8 cellular contexts compared by ENCODE assay signal in genomic region chr16:2520097-2520783, GRCh38. TPM values are rescaled to one million over a fixed set of nuclear protein-coding genes. Genes with fewer than 3 reads are reported as not detected.
A peak's percentile ranks its signal among the peaks of the same experiment; 100 is the strongest.
DNase-seq lines count a peak whose midpoint lies in the region; ATAC-seq and TF ChIP-seq lines count a peak whose summit lies in the region.

AMDHD2 (plus strand) TSS chr16:2520371; CDS start chr16:2520459, 88 bp downstream.

- H3K9me2 ChIP-seq in Karpas-422 (replicated peaks; ENCODE audit: insufficient read depth, low read length): no peaks in the 10 kb centered on the region

- H3K36me3 ChIP-seq in A673 (ENCODE audit: insufficient read depth, low read length, poor library complexity, severe bottlenecking) (peaks cover 11% of the 10 kb centered on the region), Karpas-422 (ENCODE audit: insufficient read depth, low read length) (0 out of 2 replicates have a peak, but pooled peaks cover 3% of the 10 kb centered on the region), fibroblast of lung (ENCODE audit: control insufficient read depth, insufficient read depth, low read length) (peaks cover 25% of the 10 kb centered on the region)
- H3K36me3 ChIP-seq in naive thymus-derived CD4-positive, alpha-beta T cell (ENCODE audit: control insufficient read depth in 2 of 3, insufficient read depth in 3 of 3, low read length in 3 of 3): peaks cover 9 to 36% (median 14%) of the 10 kb centered on the region in 3 experiments

- peaks cover 53% of the 10 kb centered on the region for H3K79me2 ChIP-seq in Karpas-422 (ENCODE audit: low read length)
- H3K79me2 ChIP-seq in fibroblast of lung (ENCODE audit: control insufficient read depth, insufficient read depth, low read length): peaks cover 59% of the 10 kb centered on the region

- H3K27ac Mint-ChIP-seq in naive thymus-derived CD4-positive, alpha-beta T cell: peak within 1 kb of the TSS; percentile 85 to 98 (median 96)
- H3K27ac Mint-ChIP-seq in stimulated activated effector memory CD8-positive, alpha-beta T cell treated with anti-CD3 and anti-CD28 coated beads, Interleukin-12 subunit alpha, Interleukin-12 subunit beta, amount 100 ng/mL, for 72 hours: peak within 1 kb of the TSS; percentile 95

- H3K9ac ChIP-seq in Karpas-422 (ENCODE audit: low read length): peak within 1 kb of the TSS; percentile 87
- H3K9ac ChIP-seq in fibroblast of lung (ENCODE audit: insufficient read depth, low read length): peak within 1 kb of the TSS; percentile 79

- peak; percentile 75 for ATAC-seq in naive thymus-derived CD4-positive, alpha-beta T cell
- peak; percentile 81 for ATAC-seq in stimulated activated effector memory CD8-positive, alpha-beta T cell treated with anti-CD3 and anti-CD28 coated beads, Interleukin-12 subunit alpha, Interleukin-12 subunit beta, amount 100 ng/mL, for 72 hours

- H4K20me1 ChIP-seq in Karpas-422 (ENCODE audit: insufficient read depth, low read depth, low read length) (peaks cover 34% of the 10 kb centered on the region), fibroblast of lung (ENCODE audit: control insufficient read depth, extremely low read depth, insufficient read depth, low read length) (peaks cover 2% of the 10 kb centered on the region)

- H3K4me2 ChIP-seq in Karpas-422 (ENCODE audit: low read depth, low read length, poor library complexity, severe bottlenecking) (peak within 1 kb of the TSS; percentile 93), fibroblast of lung (ENCODE audit: extremely low read depth, insufficient read depth, low read length) (peak within 1 kb of the TSS; percentile 52)

- peaks cover 40 to 76% (median 59%) of the 10 kb centered on the region in 7 donors for H3K4me1 Mint-ChIP-seq in naive thymus-derived CD4-positive, alpha-beta T cell
- peaks cover 69% of the 10 kb centered on the region for H3K4me1 Mint-ChIP-seq in stimulated activated effector memory CD8-positive, alpha-beta T cell treated with anti-CD3 and anti-CD28 coated beads, Interleukin-12 subunit alpha, Interleukin-12 subunit beta, amount 100 ng/mL, for 72 hours

- peak; percentile 94 for DNase-seq in A673 (ENCODE audit: low spot score)
- peak; percentile 96 for DNase-seq in Karpas-422
- DNase-seq in RWPE1 (ENCODE audit: low spot score): peak; percentile 84
- DNase-seq in activated T-helper 1 cell treated with anti-CD3 and anti-CD28 coated beads, Interleukin-2, amount 50 U/mL, for 16 hours (ENCODE audit: low read depth in 1 of 2, low spot score in 1 of 2): peak; percentile 77 to 81
- peak; percentile 84 to 92 for DNase-seq in fibroblast of lung (ENCODE audit: low read depth in 2 of 2)
- peak; percentile 81 to 90 (median 89) for DNase-seq in naive thymus-derived CD4-positive, alpha-beta T cell
- DNase-seq in stimulated activated effector memory CD8-positive, alpha-beta T cell treated with anti-CD3 and anti-CD28 coated beads, Interleukin-12 subunit alpha, Interleukin-12 subunit beta, amount 100 ng/mL, for 72 hours (ENCODE audit: low spot score in 2 of 2): peak; percentile 78 to 90

- intact Hi-C loops in A673 (cut with micrococcal nuclease; ENCODE audit: unreplicated experiment): no loop called here
- intact Hi-C loops in naive thymus-derived CD4-positive, alpha-beta T cell (cut with micrococcal nuclease): loop anchor here (1.0 kb wide), 3 partner anchors 12 to 46 kb away; no protein-coding TSS in a partner anchor

- peak within 1 kb of the TSS; percentile 65 for H3K4me3 ChIP-seq in A673 (ENCODE audit: low read depth, low read length, poor library complexity, severe bottlenecking)
- peak within 1 kb of the TSS; percentile 79 for H3K4me3 ChIP-seq in Karpas-422 (ENCODE audit: low read length)
- peak within 1 kb of the TSS; percentile 63 to 75 (median 70) for H3K4me3 ChIP-seq in fibroblast of lung (replicated peaks in 1 of 4; ENCODE audit: control extremely low read depth in 1 of 4, insufficient read depth in 1 of 4, low read depth in 3 of 4, low read length in 4 of 4)
- peak within 1 kb of the TSS; percentile 55 for H3K4me3 ChIP-seq in naive thymus-derived CD4-positive, alpha-beta T cell (ENCODE audit: low read length)

- H3K4me1 ChIP-seq in A673 (ENCODE audit: insufficient read depth, low read length, poor library complexity, severe bottlenecking) (peaks cover 12% of the 10 kb centered on the region), Karpas-422 (ENCODE audit: low read length) (peaks cover 38% of the 10 kb centered on the region), fibroblast of lung (ENCODE audit: control insufficient read depth, extremely low read depth, insufficient read depth, low read length) (peaks cover 16% of the 10 kb centered on the region)
- H3K4me1 ChIP-seq in naive thymus-derived CD4-positive, alpha-beta T cell (ENCODE audit: control insufficient read depth in 2 of 2, insufficient read depth in 2 of 2, low read length in 2 of 2): peaks cover 29 to 51% of the 10 kb centered on the region in 2 donors

- H3K9me3 Mint-ChIP-seq in naive thymus-derived CD4-positive, alpha-beta T cell: peaks cover 0 to 9% (median 0%) of the 10 kb centered on the region in 11 donors
- H3K9me3 Mint-ChIP-seq in stimulated activated effector memory CD8-positive, alpha-beta T cell treated with anti-CD3 and anti-CD28 coated beads, Interleukin-12 subunit alpha, Interleukin-12 subunit beta, amount 100 ng/mL, for 72 hours: no peaks in the 10 kb centered on the region

- POLR2A ChIA-PET in A673 (lab: Charles Lee; ENCODE audit: low non-redundant PET) (interaction anchor here (0.6 kb wide), 2 partner anchors 24 to 368 kb away, joined by 3 to 26 read pairs; no protein-coding TSS in a partner anchor), RWPE1 (lab: Yijun Ruan, JAX; ENCODE audit: low non-redundant PET) (interaction anchor here (0.8 to 1.5 kb wide), 2 partner anchors 11 to 52 kb away, joined by 3 to 6 read pairs; partner anchors contain the start of gene CEMP1)
- POLR2A ChIA-PET in naive thymus-derived CD4-positive, alpha-beta T cell (lab: Charles Lee): interaction anchor here (0.5 to 2.8 kb wide), 18 partner anchors 9 to 1312 kb away, joined by 3 to 89 read pairs (median 4); partner anchors contain the start of genes CEMP1, ECI1, MLST8 and NTHL1

- peak; percentile 73 for TF ChIP-seq POLR2A in GM18951 (IDR thresholded peaks at IDR 0.05; ENCODE audit: extremely low read depth, insufficient read depth, insufficient read length)

- H3K27me3 Mint-ChIP-seq in naive thymus-derived CD4-positive, alpha-beta T cell: no peaks in the 10 kb centered on the region

- peak within 1 kb of the TSS; percentile 81 to 95 (median 90) for H3K4me3 Mint-ChIP-seq in naive thymus-derived CD4-positive, alpha-beta T cell
- peak within 1 kb of the TSS; percentile 79 for H3K4me3 Mint-ChIP-seq in stimulated activated effector memory CD8-positive, alpha-beta T cell treated with anti-CD3 and anti-CD28 coated beads, Interleukin-12 subunit alpha, Interleukin-12 subunit beta, amount 100 ng/mL, for 72 hours

- H3K27me3 ChIP-seq in A673 (replicated peaks; ENCODE audit: insufficient read depth, low read depth, low read length, poor library complexity): no peaks in the 10 kb centered on the region
- no peaks in the 10 kb centered on the region for H3K27me3 ChIP-seq in Karpas-422 (ENCODE audit: low read length)
- H3K27me3 ChIP-seq in fibroblast of lung (ENCODE audit: control insufficient read depth, insufficient read depth, low read length): no peaks in the 10 kb centered on the region
- no peaks in the 10 kb centered on the region for H3K27me3 ChIP-seq in naive thymus-derived CD4-positive, alpha-beta T cell (ENCODE audit: control insufficient read depth in 2 of 2, insufficient read depth in 2 of 2, low read length in 2 of 2)

- CTCF ChIA-PET in A673 (lab: Charles Lee) (interaction anchor here (1.0 kb wide), 1 partner anchor 18 kb away, joined by 4 read pairs; no protein-coding TSS in a partner anchor), RWPE1 (lab: Yijun Ruan, JAX) (no interaction called here)
- CTCF ChIA-PET in naive thymus-derived CD4-positive, alpha-beta T cell (lab: Charles Lee): interaction anchor here (1.0 kb wide), 1 partner anchor 11 kb away, joined by 3 read pairs; the partner anchor contains the start of gene CEMP1

- BruUV-seq in A673 (replicated peaks; lab: Mats Ljungman, UMichigan): no TSS peak

- H3K27ac ChIP-seq in A673 (ENCODE audit: low read depth, low read length, poor library complexity, severe bottlenecking) (peak within 1 kb of the TSS; percentile 77), Karpas-422 (ENCODE audit: low read length) (no peak within 1 kb of the TSS), RWPE1 (peak within 1 kb of the TSS; percentile 95), fibroblast of lung (ENCODE audit: insufficient read depth, low read length) (peak within 1 kb of the TSS; percentile 55)
- peak within 1 kb of the TSS; percentile 100 for H3K27ac ChIP-seq in naive thymus-derived CD4-positive, alpha-beta T cell (ENCODE audit: low read depth, low read length)

- no peaks in the 10 kb centered on the region for H3K9me3 ChIP-seq in A673 (ENCODE audit: low read depth, low read length, poor library complexity, severe bottlenecking)
- H3K9me3 ChIP-seq in Karpas-422 (ENCODE audit: low read length): no peaks in the 10 kb centered on the region
- H3K9me3 ChIP-seq in fibroblast of lung (ENCODE audit: control insufficient read depth, insufficient read depth, low read depth, low read length): no peaks in the 10 kb centered on the region
- no peaks in the 10 kb centered on the region for H3K9me3 ChIP-seq in naive thymus-derived CD4-positive, alpha-beta T cell (ENCODE audit: control insufficient read depth in 2 of 3, low read length in 3 of 3)

- H2AFZ ChIP-seq in Karpas-422 (ENCODE audit: low read length) (no peak within 1 kb of the TSS), fibroblast of lung (ENCODE audit: low read length) (no peak within 1 kb of the TSS)

- in situ Hi-C loops in GM18951 (cut with MboI; ENCODE audit: low sequenced_read_pairs, unreplicated experiment): no loop called here

- H3K36me3 Mint-ChIP-seq in naive thymus-derived CD4-positive, alpha-beta T cell: peaks cover 0 to 10% (median 9%) of the 10 kb centered on the region in 5 donors
- peaks cover 94% of the 10 kb centered on the region for H3K36me3 Mint-ChIP-seq in stimulated activated effector memory CD8-positive, alpha-beta T cell treated with anti-CD3 and anti-CD28 coated beads, Interleukin-12 subunit alpha, Interleukin-12 subunit beta, amount 100 ng/mL, for 72 hours

- TF ChIP-seq CTCF in A673 (conservative IDR thresholded peaks at IDR 0.05; ENCODE audit: low read depth, low read length): no peak
- no peak for TF ChIP-seq CTCF in RWPE1 (conservative IDR thresholded peaks at IDR 0.05; ENCODE audit: low read depth)
- TF ChIP-seq CTCF in fibroblast of lung (conservative IDR thresholded peaks at IDR 0.05 in 1 of 2, IDR thresholded peaks at IDR 0.05 in 1 of 2; ENCODE audit: low read depth in 1 of 2, low read length in 2 of 2): no peak

RNA-seq across cellular contexts. Expression of gene AMDHD2, which starts in this region (rescaled TPM):
- total RNA-seq in A673 (2021) (52.2 and 53.3 TPM in 2 replicates), fibroblast of lung (37.2 and 39.0 TPM in 2 replicates)
- total RNA-seq in Karpas-422 (2014; rRNA removed; shearing (Covaris generic); ENCODE audit: low replicate concordance): 22.7 and 51.7 TPM in 2 replicates
- polyA plus RNA-seq in fibroblast of lung: 10.8 and 12.6 TPM in 2 replicates
- polyA plus RNA-seq in fibroblast of lung (2012): 12.9 and 20.5 TPM in 2 replicates
- polyA minus RNA-seq in fibroblast of lung (ENCODE audit: low replicate concordance): 13.3 and 19.2 TPM in 2 replicates
- 100 to 1,000 TPM in 4 of 5 experiments, 10 to 100 TPM in 1; 60.0 to 258 (median 112) TPM for total RNA-seq in naive thymus-derived CD4-positive, alpha-beta T cell
- polyA plus RNA-seq in naive thymus-derived CD4-positive, alpha-beta T cell: 10 to 100 TPM; 15.0 to 22.5 TPM
